ENCODE assay signal across 8 cellular contexts in genomic region chr12:98516184-98516873, GRCh38. TPM values are rescaled to one million over a fixed set of nuclear protein-coding genes. Genes with fewer than 3 reads are reported as not detected.
DNase-seq lines count a peak whose midpoint lies in the region; ATAC-seq and TF ChIP-seq lines count a peak whose summit lies in the region.

No MANE protein-coding gene starts in this region.

- H3K27me3 ChIP-seq in CD4-positive, alpha-beta T cell (ENCODE audit: control insufficient read depth, insufficient read depth, low read length): no peaks in the 10 kb centered on the region

- H3K4me1 Mint-ChIP-seq in CD4-positive, alpha-beta T cell (ENCODE audit: low read depth): peaks cover 65% of the 10 kb centered on the region
- peaks cover 29% of the 10 kb centered on the region for H3K4me1 Mint-ChIP-seq in activated CD4-positive, alpha-beta memory T cell treated with anti-CD3 and anti-CD28 coated beads, Interleukin-2, amount 10 ng/mL, durations not matched to agents 7 days and 5 days

- no peaks in the 10 kb centered on the region for H3K27me3 Mint-ChIP-seq in CD4-positive, alpha-beta T cell
- no peaks in the 10 kb centered on the region for H3K27me3 Mint-ChIP-seq in activated CD4-positive, alpha-beta memory T cell treated with anti-CD3 and anti-CD28 coated beads, Interleukin-2, amount 10 ng/mL, durations not matched to agents 7 days and 5 days

- intact Hi-C loops in CD4-positive, alpha-beta T cell (cut with DNase I, micrococcal nuclease): loop anchor here (1.0 to 10.0 kb wide), 8 partner anchors 25 to 1628 kb away; partner anchors contain the start of genes APAF1 (in 1 of the 2), BLTP3B (in 1 of the 2) and SLC25A3 (in 1 of the 2)

- H3K36me3 Mint-ChIP-seq in CD4-positive, alpha-beta T cell (ENCODE audit: low read depth): peaks cover 30% of the 10 kb centered on the region
- H3K36me3 Mint-ChIP-seq in activated CD4-positive, alpha-beta memory T cell treated with anti-CD3 and anti-CD28 coated beads, Interleukin-2, amount 10 ng/mL, durations not matched to agents 7 days and 5 days (ENCODE audit: low read depth): peaks cover 71% of the 10 kb centered on the region

- peak overlapping the region; percentile 98 for H3K27ac Mint-ChIP-seq in CD4-positive, alpha-beta T cell
- H3K27ac Mint-ChIP-seq in activated CD4-positive, alpha-beta memory T cell treated with anti-CD3 and anti-CD28 coated beads, Interleukin-2, amount 10 ng/mL, durations not matched to agents 7 days and 5 days: peak overlapping the region; percentile 100

- TF ChIP-seq CTCF in CD4-positive, alpha-beta T cell (IDR thresholded peaks at IDR 0.05): peak; percentile 86

- DNase-seq in CD4-positive, alpha-beta T cell: peak; percentile 58 to 85 (median 72)
- DNase-seq in NCI-H82 (lab: John Stamatoyannopoulos, UW): peak; percentile 94
- DNase-seq in activated CD4-positive, alpha-beta memory T cell treated with anti-CD3 and anti-CD28 coated beads, Interleukin-2, amount 10 ng/mL, durations not matched to agents 7 days and 5 days: peak; percentile 90
- DNase-seq in effector CD4-positive, alpha-beta T cell: peak; percentile 80
- DNase-seq in medulla oblongata (ENCODE audit: extremely low spot score): peak; percentile 94
- DNase-seq in stimulated activated CD8-positive, alpha-beta memory T cell treated with anti-CD3 and anti-CD28 coated beads, Interleukin-12 subunit alpha, Interleukin-12 subunit beta, amount 100 ng/mL, for 24 hours (ENCODE audit: extremely low read depth): peak; percentile 66

- no peaks in the 10 kb centered on the region for H3K9me3 Mint-ChIP-seq in CD4-positive, alpha-beta T cell
- H3K9me3 Mint-ChIP-seq in activated CD4-positive, alpha-beta memory T cell treated with anti-CD3 and anti-CD28 coated beads, Interleukin-2, amount 10 ng/mL, durations not matched to agents 7 days and 5 days: no peaks in the 10 kb centered on the region

- CTCF ChIA-PET in CD4-positive, alpha-beta T cell (lab: Charles Lee): interaction anchor here (0.7 to 8.1 kb wide), 16 partner anchors 9 to 1529 kb away, joined by 3 to 117 read pairs (median 3); no protein-coding TSS in a partner anchor
- CTCF ChIA-PET in activated CD4-positive, alpha-beta memory T cell treated with anti-CD3 and anti-CD28 coated beads, Interleukin-2, amount 10 ng/mL, durations not matched to agents 7 days and 5 days (lab: Charles Lee): interaction anchor here (1.2 to 8.0 kb wide), 7 partner anchors 9 to 90 kb away, joined by 3 to 69 read pairs (median 4); no protein-coding TSS in a partner anchor

- peak overlapping the region; percentile 98 for H3K4me3 Mint-ChIP-seq in CD4-positive, alpha-beta T cell
- H3K4me3 Mint-ChIP-seq in activated CD4-positive, alpha-beta memory T cell treated with anti-CD3 and anti-CD28 coated beads, Interleukin-2, amount 10 ng/mL, durations not matched to agents 7 days and 5 days: peak overlapping the region; percentile 100

- POLR2A ChIA-PET in CD4-positive, alpha-beta T cell (lab: Charles Lee): interaction anchor here (0.9 to 6.7 kb wide), 14 partner anchors 10 to 130 kb away, joined by 3 to 137 read pairs (median 5); partner anchors contain the start of genes APAF1, IKBIP and SLC25A3
- POLR2A ChIA-PET in activated CD4-positive, alpha-beta memory T cell treated with anti-CD3 and anti-CD28 coated beads, Interleukin-2, amount 10 ng/mL, durations not matched to agents 7 days and 5 days (lab: Charles Lee): interaction anchor here (0.7 to 12.9 kb wide), 17 partner anchors 9 to 129 kb away, joined by 3 to 248 read pairs (median 5); partner anchors contain the start of genes APAF1, IKBIP and SLC25A3

- no peaks in the 10 kb centered on the region for H3K9me3 ChIP-seq in CD4-positive, alpha-beta T cell (ENCODE audit: control insufficient read depth, low read length)

- peak overlapping the region; percentile 97 for H3K27ac ChIP-seq in CD4-positive, alpha-beta T cell (ENCODE audit: low read depth, low read length)

- peak; percentile 63 for ATAC-seq in CD4-positive, alpha-beta T cell (ENCODE audit: poor library complexity)
- ATAC-seq in GM19438 (IDR thresholded peaks at IDR 0.05; ENCODE audit: low read depth, unreplicated experiment) (peak; percentile 44), HG03575 (IDR thresholded peaks at IDR 0.05; ENCODE audit: extremely low read depth, insufficient number of reproducible peaks, low FRiP score, unreplicated experiment) (peak; percentile 64)

RNA-seq across cellular contexts. Expression of gene TMPO, which starts 0.9 kb away (rescaled TPM):
- total RNA-seq in CD4-positive, alpha-beta T cell: 10 to 100 TPM; 64.1 to 73.3 TPM
- 100 to 1,000 TPM; 315 to 320 TPM for total RNA-seq in activated CD4-positive, alpha-beta memory T cell treated with anti-CD3 and anti-CD28 coated beads, Interleukin-2, amount 10 ng/mL, durations not matched to agents 7 days and 5 days

Comparison
In these comparisons a context has a peak if more than half of its experiments do, and no peak if none do; other contexts are left out.
1. Peak in every context shown above with its lines: DNase-seq, ATAC-seq and H3K27ac ChIP-seq.
2. RNA of gene TMPO, which starts 0.9 kb away (total RNA-seq): 315 to 320 TPM in activated CD4-positive, alpha-beta memory T cell treated with anti-CD3 and anti-CD28 coated beads, Interleukin-2, amount 10 ng/mL, durations not matched to agents 7 days and 5 days; 64.1 to 73.3 TPM in CD4-positive, alpha-beta T cell; every median in the first group is over 4 times any median in the second.